Comparison of ENCODE assay signal across 1 cellular context in genomic region chr10:18472977-18473376, GRCh38.
TF ChIP-seq lines count a peak whose summit lies in the region.

No MANE protein-coding gene starts in this region.

TF ChIP-seq in GM23338, 12 proteins besides CTCF, POLR2A, EP300 and RAD21 (continued from another document):
- TF ChIP-seq NANOG (IDR thresholded peaks at IDR 0.05; ENCODE audit: borderline replicate concordance) (no peak), POLR2AphosphoS5 (IDR thresholded peaks at IDR 0.05; ENCODE audit: low read depth) (no peak), REST (IDR thresholded peaks at IDR 0.05; ENCODE audit: unreplicated experiment) (no peak), EZH2phosphoT487 (IDR thresholded peaks at IDR 0.05; ENCODE audit: unreplicated experiment) (no peak)
